28 cellular contexts compared by ENCODE assay signal in the genomic region with DNA sequence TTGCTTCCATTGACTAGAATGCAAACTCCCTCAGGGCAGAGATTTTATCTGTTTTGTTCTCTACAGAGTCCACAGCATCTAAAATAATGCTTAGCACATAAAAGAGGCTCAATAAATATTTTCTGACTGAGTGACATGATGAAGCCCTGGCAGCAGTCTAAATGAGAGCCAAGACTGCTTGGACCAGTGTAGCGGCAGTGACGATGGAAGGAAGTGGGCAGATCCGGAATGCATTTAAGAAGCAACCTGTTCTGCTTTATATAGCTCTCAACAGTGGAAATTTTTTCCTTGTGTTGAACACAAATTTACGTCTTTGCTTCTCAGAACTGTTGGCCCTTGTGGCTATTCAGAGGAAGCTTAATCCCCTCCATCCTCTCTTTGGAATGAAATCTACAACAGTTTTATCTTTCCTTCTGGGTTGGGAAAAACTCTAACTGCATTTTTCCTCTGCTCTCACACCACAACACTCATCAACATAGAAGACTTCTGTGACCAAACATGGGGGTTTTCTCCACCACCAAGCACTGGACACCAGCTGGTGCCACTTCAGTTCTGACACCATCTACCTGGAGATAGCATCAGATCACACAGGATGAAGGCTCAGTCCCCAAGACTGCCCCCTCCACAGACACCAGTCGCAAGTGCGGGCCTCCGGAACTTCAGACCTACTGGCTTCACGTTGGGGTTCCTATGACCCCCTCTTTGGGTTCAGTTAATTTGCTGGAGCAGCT.
"Had no signal": no experiment of that assay in that cellular context is flagged by ENCODE, and none has a peak within 500 bp of the region (broad histone marks: within the 10 kb centered on the region; RNA-seq: fewer than 3 reads in every experiment).

No MANE protein-coding gene starts in this region.

- ATAC-seq: effector memory CD8-positive, alpha-beta T cell; gastroesophageal sphincter; heart left ventricle; left colon; pancreas; sciatic nerve; stimulated activated memory B cell treated with anti-CD40 and anti-IgM and Interleukin-4, amounts not matched to agents 10 μg/mL and 1 μg/mL and 100 μg/mL, for 72 hours; stimulated activated naive CD8-positive, alpha-beta T cell treated with anti-CD3 and anti-CD28 coated beads, Interleukin-15, amount 100 ng/mL, for 72 hours had no signal

- DNase-seq: activated CD4-positive, alpha-beta memory T cell treated with anti-CD3 and anti-CD28 coated beads, Interleukin-2, amount 10 ng/mL, durations not matched to agents 7 days and 5 days; activated CD4-positive, alpha-beta T cell treated with anti-CD3 and anti-CD28 coated beads, Interleukin-2, amount 10 ng/mL, durations not matched to agents 7 days and 5 days; activated CD4-positive, CD25-positive, alpha-beta regulatory T cell treated with anti-CD3 and anti-CD28 coated beads, Interleukin-2, amount 50 U/mL, for 72 hours; activated CD8-positive, alpha-beta memory T cell treated with anti-CD3 and anti-CD28 coated beads, Interleukin-2, amount 50 U/mL, for 48 hours; activated gamma-delta T cell; activated naive CD4-positive, alpha-beta T cell treated with anti-CD3 and anti-CD28 coated beads, Interleukin-2, amount 10 ng/mL, durations not matched to agents 7 days and 5 days; activated naive CD8-positive, alpha-beta T cell treated with anti-CD3 and anti-CD28 coated beads, Interleukin-2, amount 10 ng/mL, durations not matched to agents 7 days and 5 days; activated T-cell treated with anti-CD3 and anti-CD28 coated beads, Interleukin-2, amount 50 U/mL, for 24 hours; dorsolateral prefrontal cortex; effector memory CD8-positive, alpha-beta T cell; erythroblast; heart left ventricle; hypothalamus; immature natural killer cell; kidney; left colon; mammary epithelial cell; naive B cell; pancreas; retina; stimulated activated CD4-positive, alpha-beta T cell treated with anti-CD3 and anti-CD28 coated beads, Interleukin-12 subunit alpha, Interleukin-12 subunit beta, amount 100 ng/mL, for 4 hours; stimulated activated CD4-positive, alpha-beta T cell treated with anti-CD3 and anti-CD28 coated beads, Interleukin-4, amount 100 ng/mL, for 24 hours; stimulated activated naive CD8-positive, alpha-beta T cell treated with anti-CD3 and anti-CD28 coated beads, Interleukin-15, amount 100 ng/mL, for 72 hours; substantia nigra; WERI-Rb-1 had no signal
